18 cellular contexts compared by ENCODE assay signal in genomic region chr12:94534278-94534677, GRCh38.
"Had no signal": no experiment of that assay in that cellular context is flagged by ENCODE, and none has a peak within 500 bp of the region (broad histone marks: within the 10 kb centered on the region; RNA-seq: fewer than 3 reads in every experiment).

No MANE protein-coding gene starts in this region.

- H3K9me3 ChIP-seq: colonic mucosa, neutrophil, spleen, thyroid gland had no signal

- DNase-seq: activated CD4-positive, alpha-beta T cell treated with anti-CD3 and anti-CD28 coated beads for 36 hours; activated gamma-delta T cell; anterior cingulate cortex; brain microvascular endothelial cell; colonic mucosa; kidney; left ventricle myocardium superior; spleen; stimulated activated CD8-positive, alpha-beta memory T cell treated with anti-CD3 and anti-CD28 coated beads, Interleukin-4, amount 100 ng/mL, for 48 hours; stimulated activated naive CD4-positive, alpha-beta T cell; thyroid gland had no signal

- H3K4me1 Mint-ChIP-seq: activated CD4-positive, alpha-beta T cell treated with anti-CD3 and anti-CD28 coated beads for 36 hours had no signal

- H3K36me3 Mint-ChIP-seq: activated naive CD8-positive, alpha-beta T cell; memory B cell had no signal

- H3K27ac ChIP-seq: brain microvascular endothelial cell, colonic mucosa, neutrophil, parathyroid adenoma, SK-N-MC, spleen, thyroid gland had no signal

- ATAC-seq: activated CD4-positive, alpha-beta T cell treated with anti-CD3 and anti-CD28 coated beads for 36 hours; left ventricle myocardium superior had no signal

- H3K4me3 Mint-ChIP-seq: activated CD4-positive, alpha-beta T cell treated with anti-CD3 and anti-CD28 coated beads for 36 hours; activated naive CD8-positive, alpha-beta T cell; central memory CD8-positive, alpha-beta T cell; memory B cell; T-helper 2 cell treated with Interferon-gamma antibody and Interleukin-4, amounts not matched to agents 5 μg/mL and 100 μg/mL, for 36 hours had no signal

- H3K27ac Mint-ChIP-seq: activated CD4-positive, alpha-beta T cell treated with anti-CD3 and anti-CD28 coated beads for 36 hours; activated naive CD8-positive, alpha-beta T cell; memory B cell; T-helper 2 cell treated with Interferon-gamma antibody and Interleukin-4, amounts not matched to agents 5 μg/mL and 100 μg/mL, for 36 hours had no signal

- H3K4me1 ChIP-seq: colonic mucosa had no signal

- H3K36me3 ChIP-seq: brain microvascular endothelial cell, colonic mucosa, neutrophil, spleen, thyroid gland had no signal

- H3K9me3 Mint-ChIP-seq: central memory CD8-positive, alpha-beta T cell; memory B cell; T-helper 2 cell treated with Interferon-gamma antibody and Interleukin-4, amounts not matched to agents 5 μg/mL and 100 μg/mL, for 36 hours had no signal

- H3K27me3 ChIP-seq: brain microvascular endothelial cell, colonic mucosa, neutrophil, spleen, thyroid gland had no signal

- H3K4me3 ChIP-seq: colonic mucosa, SK-N-MC, spleen, thyroid gland had no signal
